In genomic region chr9:108182270-108182669, GRCh38 we compare ENCODE assay signal across 8 cellular contexts.
"Had no signal": no experiment of that assay in that cellular context is flagged by ENCODE, and none has a peak within 500 bp of the region (broad histone marks: within the 10 kb centered on the region; RNA-seq: fewer than 3 reads in every experiment).

No MANE protein-coding gene starts in this region.

- ATAC-seq: HCT116, HepG2 had no signal

- H3K27ac ChIP-seq: GM23248, HL-60 had no signal

- H3K9ac ChIP-seq: GM23248 had no signal

- DNase-seq: GOT3, H7, HFFc6 had no signal

- H3K9me3 ChIP-seq: HAP-1 had no signal

- H3K4me1 ChIP-seq: HAP-1 had no signal

- FAIRE-seq: HepG2 had no signal

- H3K36me3 ChIP-seq: HAP-1 had no signal

- H3K4me3 ChIP-seq: GM23248, HAP-1 had no signal
